29 cellular contexts compared by ENCODE assay signal in genomic region chr16:22308824-22309520, GRCh38.
"Had no signal": no experiment of that assay in that cellular context is flagged by ENCODE, and none has a peak within 500 bp of the region (broad histone marks: within the 10 kb centered on the region; RNA-seq: fewer than 3 reads in every experiment).

No MANE protein-coding gene starts in this region.

- H3K36me3 Mint-ChIP-seq: natural killer cell had no signal

- H2AFZ ChIP-seq: hepatocyte, neural progenitor cell had no signal

- H3K4me1 ChIP-seq: heart right ventricle, lower lobe of right lung, neural progenitor cell, pancreas, sigmoid colon, spleen, stomach, testis, thyroid gland, transverse colon, upper lobe of left lung, vagina had no signal

- H3K27me3 ChIP-seq: heart right ventricle, hepatocyte, neural progenitor cell, pancreas, sigmoid colon, spleen, stomach, testis, thyroid gland, transverse colon, upper lobe of left lung, vagina had no signal

- H3K4me1 Mint-ChIP-seq: mesothelial cell of epicardium, nephron progenitor cell, neural progenitor cell had no signal

- H3K9me3 Mint-ChIP-seq: mesothelial cell of epicardium; naive B cell; natural killer cell; nephron progenitor cell; neural progenitor cell; stimulated activated naive B cell treated with anti-CD40 and anti-IgM and Interleukin-4, amounts not matched to agents 10 μg/mL and 1 μg/mL and 100 μg/mL, for 72 hours had no signal

- H3K36me3 ChIP-seq: neural progenitor cell had no signal

- H3K4me3 ChIP-seq: heart right ventricle, hepatocyte, lower lobe of right lung, neural progenitor cell, pancreas, prostate gland, sigmoid colon, spleen, stomach, testis, thyroid gland, transverse colon, upper lobe of left lung, vagina had no signal

- H3K27ac Mint-ChIP-seq: mesothelial cell of epicardium; nephron progenitor cell; neural progenitor cell; stimulated activated naive B cell treated with anti-CD40 and anti-IgM and Interleukin-4, amounts not matched to agents 10 μg/mL and 1 μg/mL and 100 μg/mL, for 72 hours had no signal

- H3K27ac ChIP-seq: heart right ventricle, hepatocyte, lower lobe of right lung, neural progenitor cell, pancreas, prostate gland, sigmoid colon, spleen, stomach, testis, thyroid gland, transverse colon, upper lobe of left lung, vagina had no signal

- H3K4me3 Mint-ChIP-seq: mesothelial cell of epicardium; naive B cell; natural killer cell; nephron progenitor cell; neural progenitor cell; stimulated activated naive B cell treated with anti-CD40 and anti-IgM and Interleukin-4, amounts not matched to agents 10 μg/mL and 1 μg/mL and 100 μg/mL, for 72 hours had no signal

- H3K27me3 Mint-ChIP-seq: naive B cell; stimulated activated naive B cell treated with anti-CD40 and anti-IgM and Interleukin-4, amounts not matched to agents 10 μg/mL and 1 μg/mL and 100 μg/mL, for 72 hours had no signal

- DNase-seq: heart right ventricle; islet precursor cell; kidney glomerular epithelial cell; left cardiac atrium; lower lobe of right lung; mesendoderm; naive B cell; natural killer cell; nephron progenitor cell; pancreas; retina; right cardiac atrium; sigmoid colon; small intestine; spleen; stimulated activated CD4-positive, alpha-beta T cell treated with anti-CD3 and anti-CD28 coated beads, Interleukin-4, amount 100 ng/mL, for 24 hours; stimulated activated naive B cell treated with anti-CD40 and anti-IgM and Interleukin-4, amounts not matched to agents 10 μg/mL and 1 μg/mL and 100 μg/mL, for 72 hours; stimulated activated naive CD8-positive, alpha-beta T cell treated with anti-CD3 and anti-CD28 coated beads, Interleukin-15, Interleukin-2, amounts not matched to agents 100 U/mL and 50 U/mL, for 24 hours; stomach; testis; thyroid gland; transverse colon; upper lobe of left lung had no signal

- H3K9me3 ChIP-seq: heart right ventricle, lower lobe of right lung, pancreas, prostate gland, sigmoid colon, spleen, stomach, testis, thyroid gland, transverse colon, upper lobe of left lung, vagina had no signal

- H3K4me2 ChIP-seq: hepatocyte, neural progenitor cell had no signal

- ATAC-seq: heart right ventricle; left cardiac atrium; left lobe of liver; lower lobe of right lung; natural killer cell; pancreas; stimulated activated naive B cell treated with anti-CD40 and anti-IgM and Interleukin-4, amounts not matched to agents 10 μg/mL and 1 μg/mL and 100 μg/mL, for 72 hours; stimulated activated naive CD8-positive, alpha-beta T cell treated with anti-CD3 and anti-CD28 coated beads, Interleukin-15, Interleukin-2, amounts not matched to agents 100 U/mL and 50 U/mL, for 24 hours had no signal
